ENCODE assay signal across 8 cellular contexts in genomic region chr7:106153891-106154449, GRCh38. TPM values are rescaled to one million over a fixed set of nuclear protein-coding genes. Genes with fewer than 3 reads are reported as not detected.
DNase-seq lines count a peak whose midpoint lies in the region; ATAC-seq and TF ChIP-seq lines count a peak whose summit lies in the region.

No MANE protein-coding gene starts in this region.

- H4K20me1 ChIP-seq in DND-41 (ENCODE audit: insufficient read depth, low read length) (no peaks in the 10 kb centered on the region), GM23248 (ENCODE audit: insufficient read depth) (no peaks in the 10 kb centered on the region)

- in situ Hi-C loops in GM23248 (cut with MboI) = loop anchor here (5.0 to 10.0 kb wide), 2 partner anchors 97 to 389 kb away; no protein-coding TSS in a partner anchor

- peaks cover 8% of the 10 kb centered on the region for H3K9me3 Mint-ChIP-seq in progenitor cell of endocrine pancreas (ENCODE audit: low read depth)

- no peak overlapping the region for H3K4me3 ChIP-seq in DND-41 (ENCODE audit: low read depth in 1 of 2, low read length in 2 of 2)
- peak overlapping the region; percentile 58 for H3K4me3 ChIP-seq in GM23248

- H3K4me3 Mint-ChIP-seq in progenitor cell of endocrine pancreas (ENCODE audit: low read depth) = no peak overlapping the region

- H3K36me3 Mint-ChIP-seq in progenitor cell of endocrine pancreas (ENCODE audit: insufficient read depth) = no peaks in the 10 kb centered on the region

- H3K27me3 ChIP-seq in DND-41 (ENCODE audit: insufficient read depth, low read length, poor library complexity) (peaks cover 7% of the 10 kb centered on the region), GM23248 (replicated peaks; ENCODE audit: insufficient read depth) (peaks cover 2% of the 10 kb centered on the region)

- H3K27ac ChIP-seq in DND-41 (ENCODE audit: low read length) = no peak overlapping the region
- no peak overlapping the region for H3K27ac ChIP-seq in GM23248

- intact Hi-C loops in head of caudate nucleus (cut with DNase I) = loop anchor here (2.0 kb wide), 1 partner anchor 97 kb away; no protein-coding TSS in a partner anchor

- DNase-seq in DND-41 (peak; percentile 80), GM23248 (peak; percentile 91), MV-4-11 (lab: John Stamatoyannopoulos, UW) (peak; percentile 61), head of caudate nucleus (peak; percentile 68 to 95 (median 90)), progenitor cell of endocrine pancreas (ENCODE audit: low spot score, unreplicated experiment) (peak; percentile 74), ureter (ENCODE audit: low spot score) (peak; percentile 88)
- peak; percentile 73 for DNase-seq in activated naive CD4-positive, alpha-beta T cell treated with anti-CD3 and anti-CD28 coated beads, Interleukin-2, amount 50 U/mL, for 16 hours

- H3K36me3 ChIP-seq in DND-41 (ENCODE audit: insufficient read depth, low read length) (no peaks in the 10 kb centered on the region), GM23248 (ENCODE audit: low read depth) (no peaks in the 10 kb centered on the region)

- peaks cover 8% of the 10 kb centered on the region for H3K4me1 Mint-ChIP-seq in progenitor cell of endocrine pancreas (ENCODE audit: low read depth)

- H3K79me2 ChIP-seq in DND-41 (ENCODE audit: insufficient read depth, low read length) (no peaks in the 10 kb centered on the region), GM23248 (ENCODE audit: insufficient read depth) (no peaks in the 10 kb centered on the region)

- no peak overlapping the region for H3K27ac Mint-ChIP-seq in progenitor cell of endocrine pancreas

- H2AFZ ChIP-seq in DND-41 (ENCODE audit: low read depth, low read length) = no peak overlapping the region
- peak overlapping the region; percentile 57 for H2AFZ ChIP-seq in GM23248

- peaks cover 27% of the 10 kb centered on the region for H3K27me3 Mint-ChIP-seq in progenitor cell of endocrine pancreas

- H3K9ac ChIP-seq in DND-41 (ENCODE audit: low read depth, low read length) (no peak overlapping the region), GM23248 (no peak overlapping the region)

- ATAC-seq in DND-41 (ENCODE audit: insufficient read depth, low read depth) (peak; percentile 99), SK-N-SH treated with all-trans-retinoic acid at 6 μM for 48 hours (peak; percentile 100)

- H3K4me2 ChIP-seq in DND-41 (ENCODE audit: insufficient read depth, low read length) = no peak overlapping the region
- peak overlapping the region; percentile 67 for H3K4me2 ChIP-seq in GM23248 (ENCODE audit: unreplicated experiment)

- H3K9me3 ChIP-seq in DND-41 (ENCODE audit: insufficient read depth, low read length, severe bottlenecking) (no peaks in the 10 kb centered on the region), GM23248 (ENCODE audit: low read depth) (no peaks in the 10 kb centered on the region)

- no peaks in the 10 kb centered on the region for H3K9me2 ChIP-seq in GM23248 (ENCODE audit: insufficient read depth)

- no peaks in the 10 kb centered on the region for H3F3A ChIP-seq in GM23248 (ENCODE audit: insufficient read depth)

- TF ChIP-seq CTCF in DND-41 (IDR thresholded peaks at IDR 0.05; ENCODE audit: borderline replicate concordance, extremely low read depth, low read length, poor library complexity, severe bottlenecking) (peak; percentile 97), progenitor cell of endocrine pancreas (IDR thresholded peaks at IDR 0.05; ENCODE audit: unreplicated experiment) (peak; percentile 96)

- H3K4me1 ChIP-seq in DND-41 (ENCODE audit: insufficient read depth, low read length) (peaks cover 4% of the 10 kb centered on the region; the same call in 1 of the 2 replicates), GM23248 (ENCODE audit: insufficient read depth) (0 out of 2 replicates have a peak, but pooled peaks cover 2% of the 10 kb centered on the region)

- 37 to 39% methylated on average over 15 of the region's 15 CpGs for WGBS in GM23248 (ENCODE audit: low coverage in 1 of 2, low lambda C conversion rate in 2 of 2, missing lambda C conversion rate in 2 of 2), 2 experiments

TF ChIP-seq in SK-N-SH treated with all-trans-retinoic acid at 6 μM for 48 hours, 23 proteins besides CTCF, POLR2A, EP300 and RAD21:
- no peak for TF ChIP-seq TSHZ2 (CRISPR knock-in tag; IDR thresholded peaks at IDR 0.05)
- no peak for TF ChIP-seq CSDC2 (CRISPR knock-in tag; IDR thresholded peaks at IDR 0.05)
- TF ChIP-seq TOX (CRISPR knock-in tag; IDR thresholded peaks at IDR 0.05; ENCODE audit: borderline replicate concordance) = no peak

RNA-seq across cellular contexts. Expression of gene SYPL1, which starts 41.9 kb away (rescaled TPM):
- total RNA-seq in GM23248 (2014; rRNA removed; shearing (Covaris generic)) = 49.0 and 59.7 TPM in 2 replicates
- 105 and 110 TPM in 2 replicates for polyA plus RNA-seq in GM23248 (2016; fragmentation: Nextera tagmentation; extraction: Ambion mirVana)
- total RNA-seq in progenitor cell of endocrine pancreas (52.8 and 60.3 TPM in 2 replicates), ureter (169 TPM)
